ENCODE assay signal across 21 cellular contexts in genomic region chr11:68763181-68763721, GRCh38. TPM values are rescaled to one million over a fixed set of nuclear protein-coding genes. Genes with fewer than 3 reads are reported as not detected.
DNase-seq lines count a peak whose midpoint lies in the region; ATAC-seq, FAIRE-seq and TF ChIP-seq lines count a peak whose summit lies in the region.
"Had no signal": no experiment of that assay in that cellular context is flagged by ENCODE, and none has a peak within 500 bp of the region (broad histone marks: within the 10 kb centered on the region; RNA-seq: fewer than 3 reads in every experiment).

No MANE protein-coding gene starts in this region.

- no peak for FAIRE-seq in GM19239 (lab: Jason Lieb, UNC)
- FAIRE-seq: K562 had no signal

- TF ChIP-seq CTCF in GM23338 (conservative IDR thresholded peaks at IDR 0.05; ENCODE audit: low read depth in 2 of 2) (no peak), WERI-Rb-1 (IDR thresholded peaks at IDR 0.05; ENCODE audit: low read depth, low read length) (no peak)

- no peaks in the 10 kb centered on the region for H3K9me3 Mint-ChIP-seq in GM23338
- no peaks in the 10 kb centered on the region for H3K9me3 Mint-ChIP-seq in naive thymus-derived CD4-positive, alpha-beta T cell
- H3K9me3 Mint-ChIP-seq: activated T-helper 1 cell treated with anti-CD3 and anti-CD28 coated beads, Interleukin-12 subunit alpha, Interleukin-12 subunit beta, Interleukin-2, Interleukin-4 antibody, amounts not matched to agents 30 ng/mL and 10 ng/mL and 1 ng/mL, durations not matched to agents 14 hours and 24 hours and 36 hours; T-helper 2 cell treated with Interferon-gamma antibody and Interleukin-4, amounts not matched to agents 5 μg/mL and 100 μg/mL, for 36 hours had no signal

- no peaks in the 10 kb centered on the region for H4K20me1 ChIP-seq in GM23338 (replicated peaks; ENCODE audit: insufficient read depth)

- no peaks in the 10 kb centered on the region for H3K9me3 ChIP-seq in WERI-Rb-1 (ENCODE audit: severe bottlenecking)
- no peaks in the 10 kb centered on the region for H3K9me3 ChIP-seq in naive thymus-derived CD4-positive, alpha-beta T cell (ENCODE audit: control insufficient read depth in 2 of 3, low read length in 3 of 3)
- H3K9me3 ChIP-seq: HAP-1, right atrium auricular region had no signal

- CTCF ChIA-PET in naive thymus-derived CD4-positive, alpha-beta T cell (lab: Charles Lee), result no interaction called here

- peaks cover 12% of the 10 kb centered on the region for H3K4me1 Mint-ChIP-seq in GM23338
- peaks cover 0 to 4% (median 0%) of the 10 kb centered on the region in 7 donors for H3K4me1 Mint-ChIP-seq in naive thymus-derived CD4-positive, alpha-beta T cell

- no peaks in the 10 kb centered on the region for H3F3A ChIP-seq in GM23338 (replicated peaks; ENCODE audit: low read depth)

- peak; percentile 39 for ATAC-seq in GM23338
- no peak for ATAC-seq in naive thymus-derived CD4-positive, alpha-beta T cell
- ATAC-seq: K562 had no signal

- H3K36me3 ChIP-seq in GM23338 (ENCODE audit: insufficient read depth), result no peaks in the 10 kb centered on the region
- no peaks in the 10 kb centered on the region for H3K36me3 ChIP-seq in WERI-Rb-1
- H3K36me3 ChIP-seq in naive thymus-derived CD4-positive, alpha-beta T cell (ENCODE audit: control insufficient read depth in 2 of 3, insufficient read depth in 3 of 3, low read length in 3 of 3), result peaks cover 0 to 66% (median 5%) of the 10 kb centered on the region in 3 experiments
- H3K36me3 ChIP-seq: brain microvascular endothelial cell had no signal

- no peaks in the 10 kb centered on the region for H3K79me2 ChIP-seq in GM23338 (replicated peaks; ENCODE audit: insufficient read depth)

- DNase-seq in A172 (ENCODE audit: low spot score), result peak; percentile 40
- DNase-seq in GM23338 (ENCODE audit: low spot score), result peak; percentile 49
- peak; percentile 19 for DNase-seq in WERI-Rb-1
- peak; percentile 61 for DNase-seq in left kidney (ENCODE audit: low read depth, low spot score)
- no peak for DNase-seq in T-helper 1 cell
- DNase-seq in naive thymus-derived CD4-positive, alpha-beta T cell, result no peak
- no peak for DNase-seq in hypothalamus (lab: John Stamatoyannopoulos, UW)
- DNase-seq in GM19239 (ENCODE audit: insufficient read length, low spot score), result no peak
- DNase-seq: brain microvascular endothelial cell, cortex of kidney, DMS 273 treated with DMSO at 0.1 percent for 48 hours, NCI-H1048, NCI-H2029 treated with DMSO at 0.1 percent for 48 hours, NCI-H524 treated with DMSO at 0.1 percent for 48 hours, occipital lobe, SHP77 treated with DMSO at 0.1 percent for 48 hours had no signal

- no peaks in the 10 kb centered on the region for H3K9me2 ChIP-seq in GM23338 (ENCODE audit: insufficient read depth)

- H3K27me3 ChIP-seq in GM23338 (ENCODE audit: insufficient read depth), result no peaks in the 10 kb centered on the region
- no peaks in the 10 kb centered on the region for H3K27me3 ChIP-seq in WERI-Rb-1 (ENCODE audit: insufficient read depth, low read depth, severe bottlenecking)
- H3K27me3 ChIP-seq in naive thymus-derived CD4-positive, alpha-beta T cell (ENCODE audit: control insufficient read depth in 2 of 2, insufficient read depth in 2 of 2, low read length in 2 of 2), result no peaks in the 10 kb centered on the region
- H3K27me3 ChIP-seq: brain microvascular endothelial cell, right atrium auricular region had no signal

- 0 out of 3 replicates have a peak, but pooled peaks cover 3% of the 10 kb centered on the region for H3K36me3 Mint-ChIP-seq in GM23338 (ENCODE audit: low read depth)
- H3K36me3 Mint-ChIP-seq in naive thymus-derived CD4-positive, alpha-beta T cell, result peaks cover 2 to 29% (median 7%) of the 10 kb centered on the region in 5 donors

- H3K4me3 Mint-ChIP-seq in GM23338, result no peak overlapping the region
- no peak overlapping the region for H3K4me3 Mint-ChIP-seq in naive thymus-derived CD4-positive, alpha-beta T cell
- H3K4me3 Mint-ChIP-seq: activated T-helper 1 cell treated with anti-CD3 and anti-CD28 coated beads, Interleukin-12 subunit alpha, Interleukin-12 subunit beta, Interleukin-2, Interleukin-4 antibody, amounts not matched to agents 30 ng/mL and 10 ng/mL and 1 ng/mL, durations not matched to agents 14 hours and 24 hours and 36 hours; T-helper 2 cell treated with Interferon-gamma antibody and Interleukin-4, amounts not matched to agents 5 μg/mL and 100 μg/mL, for 36 hours had no signal

- POLR2A ChIA-PET in naive thymus-derived CD4-positive, alpha-beta T cell (lab: Charles Lee), result no interaction called here

- H3K27ac Mint-ChIP-seq in GM23338, result peak overlapping the region; percentile 49; the same call in 1 of the 2 replicates
- H3K27ac Mint-ChIP-seq in naive thymus-derived CD4-positive, alpha-beta T cell, result peak overlapping the region in 1 of 9 donors; percentile 52
- H3K27ac Mint-ChIP-seq: activated T-helper 1 cell treated with anti-CD3 and anti-CD28 coated beads, Interleukin-12 subunit alpha, Interleukin-12 subunit beta, Interleukin-2, Interleukin-4 antibody, amounts not matched to agents 30 ng/mL and 10 ng/mL and 1 ng/mL, durations not matched to agents 14 hours and 24 hours and 36 hours; T-helper 2 cell treated with Interferon-gamma antibody and Interleukin-4, amounts not matched to agents 5 μg/mL and 100 μg/mL, for 36 hours had no signal

- H2AFZ ChIP-seq in GM23338, result no peak overlapping the region

- H3K4me3 ChIP-seq in GM23338, result no peak overlapping the region
- no peak overlapping the region for H3K4me3 ChIP-seq in WERI-Rb-1 (ENCODE audit: low read depth, low read length)
- no peak overlapping the region for H3K4me3 ChIP-seq in naive thymus-derived CD4-positive, alpha-beta T cell (ENCODE audit: low read length)
- H3K4me3 ChIP-seq: HAP-1, K562, right atrium auricular region had no signal

- no peak overlapping the region for H3K27ac ChIP-seq in GM23338 (ENCODE audit: low read depth)
- H3K27ac ChIP-seq in WERI-Rb-1, result peak overlapping the region; percentile 43; the same call in 1 of the 2 replicates
- no peak overlapping the region for H3K27ac ChIP-seq in naive thymus-derived CD4-positive, alpha-beta T cell (ENCODE audit: low read depth, low read length)
- H3K27ac ChIP-seq: brain microvascular endothelial cell, right atrium auricular region had no signal

- H3K27me3 Mint-ChIP-seq in GM23338 (ENCODE audit: insufficient read depth, low read depth, poor library complexity), result peaks cover 6% of the 10 kb centered on the region
- no peaks in the 10 kb centered on the region for H3K27me3 Mint-ChIP-seq in naive thymus-derived CD4-positive, alpha-beta T cell

- intact Hi-C loops in naive thymus-derived CD4-positive, alpha-beta T cell (cut with micrococcal nuclease), result no loop called here

- H3K4me2 ChIP-seq in GM23338, result no peak overlapping the region

- H3K4me1 ChIP-seq in GM23338 (ENCODE audit: insufficient read depth), result no peaks in the 10 kb centered on the region; the same call in 1 of the 2 replicates
- no peaks in the 10 kb centered on the region for H3K4me1 ChIP-seq in naive thymus-derived CD4-positive, alpha-beta T cell (ENCODE audit: control insufficient read depth in 2 of 2, insufficient read depth in 2 of 2, low read length in 2 of 2)
- H3K4me1 ChIP-seq: HAP-1, right atrium auricular region had no signal

TF ChIP-seq in GM23338, 12 proteins besides CTCF, POLR2A, EP300 and RAD21 (continues in another document):
- no peak for TF ChIP-seq EZH2 (IDR thresholded peaks at IDR 0.05; ENCODE audit: low read depth, unreplicated experiment)
- TF ChIP-seq STAT1 (IDR thresholded peaks at IDR 0.05; ENCODE audit: unreplicated experiment), result no peak
- TF ChIP-seq JUNB (IDR thresholded peaks at IDR 0.05; ENCODE audit: unreplicated experiment), result no peak
- no peak for TF ChIP-seq REST (IDR thresholded peaks at IDR 0.05; ENCODE audit: unreplicated experiment)
- TF ChIP-seq POLR2AphosphoS5 (IDR thresholded peaks at IDR 0.05; ENCODE audit: low read depth), result no peak
- no peak for TF ChIP-seq CREB1 (CRISPR knock-in tag; IDR thresholded peaks at IDR 0.05; ENCODE audit: low read depth)
- TF ChIP-seq EZH2phosphoT487 (IDR thresholded peaks at IDR 0.05; ENCODE audit: unreplicated experiment), result no peak
- TF ChIP-seq ZNF114 (CRISPR knock-in tag; IDR thresholded peaks at IDR 0.05), result no peak

RNA-seq across cellular contexts. Expression of gene TESMIN, which starts 11.9 kb away (rescaled TPM):
- total RNA-seq in A172 (2014; rRNA removed; shearing (Covaris generic)), result not detected in 2 replicates
- 58.2 and 64.6 TPM in 2 replicates for total RNA-seq in GM23338 (2014; rRNA removed; shearing (Covaris generic))
- 54.5 and 54.9 TPM in 2 replicates for polyA plus RNA-seq in GM23338 (2016; fragmentation: Nextera tagmentation; extraction: Ambion mirVana)
- 1 to 10 TPM; 5.0 to 9.3 (median 6.6) TPM for total RNA-seq in naive thymus-derived CD4-positive, alpha-beta T cell
- 1 to 10 TPM; 5.2 to 6.8 TPM for polyA plus RNA-seq in naive thymus-derived CD4-positive, alpha-beta T cell

Comparison
In these comparisons a context has a peak if more than half of its experiments do, and no peak if none do; other contexts are left out.
1. DNase-seq: peak in A172 (single experiment), GM23338 (single experiment), WERI-Rb-1 (single experiment) and left kidney (single experiment); none in T-helper 1 cell (0 of 5), naive thymus-derived CD4-positive, alpha-beta T cell (0 of 9), hypothalamus (0 of 51) and GM19239 (single experiment).